In the genomic region with DNA sequence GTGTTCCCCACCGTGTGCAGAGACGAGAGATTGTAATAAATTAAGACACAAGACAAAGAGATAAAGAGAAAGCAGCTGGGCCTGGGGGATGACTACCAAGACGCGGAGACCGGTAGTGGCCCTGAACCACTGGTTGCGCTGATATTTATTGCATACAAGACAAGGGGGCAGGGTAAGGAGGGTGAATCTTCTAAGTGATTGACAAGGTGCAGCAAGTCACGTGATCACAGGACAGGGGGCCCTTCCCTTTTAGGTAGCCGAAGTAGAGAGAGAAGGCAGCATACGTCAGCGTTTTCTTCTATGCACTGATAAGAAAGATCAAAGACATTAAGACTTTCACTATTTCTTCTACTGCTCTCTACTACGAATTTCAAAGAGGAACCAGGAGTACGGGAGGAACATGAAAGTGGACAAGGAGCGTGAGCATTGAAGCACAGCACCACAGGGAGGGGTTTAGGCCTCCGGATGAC, we compare ENCODE assay signal across 12 cellular contexts. TPM values are rescaled to one million over a fixed set of nuclear protein-coding genes. Genes with fewer than 3 reads are reported as not detected.
A peak's percentile ranks its signal among the peaks of the same experiment; 100 is the strongest.
DNase-seq lines count a peak whose midpoint lies in the region; ATAC-seq and TF ChIP-seq lines count a peak whose summit lies in the region.
"Not testable (repeated sequence)": the region's sequence is repeated elsewhere in the genome, so short reads cannot be mapped to it uniquely, and the experiment has no call there.
"Had no signal": no experiment of that assay in that cellular context is flagged by ENCODE, and none has a peak within 500 bp of the region (broad histone marks: within the 10 kb centered on the region; RNA-seq: fewer than 3 reads in every experiment).

No MANE protein-coding gene starts in this region.

- H3K9me3 Mint-ChIP-seq in CD14-positive monocyte; activated T-helper 2 cell treated with anti-CD3 and anti-CD28 coated beads, Interferon-gamma antibody, Interleukin-2, Interleukin-4, amounts not matched to agents 10 μg/mL and 5 μg/mL and 100 μg/mL, durations not matched to agents 14 hours and 24 hours and 36 hours; dendritic cell treated with granulocyte-macrophage colony-stimulating factor and Interleukin-4, amounts not matched to agents 40 ng/mL and 50 ng/mL, for 4 days; natural killer cell treated with Interleukin-12 subunit alpha and Interleukin-12 subunit beta and Interleukin-15 and Interleukin-18, amount 100 ng/mL, for 72 hours: not testable (repeated sequence)

- H3K27ac Mint-ChIP-seq in CD14-positive monocyte = peak overlapping the region in 4 of 7 donors; percentile 31 to 79 (median 62)
- peak overlapping the region; percentile 85 for H3K27ac Mint-ChIP-seq in activated T-helper 2 cell treated with anti-CD3 and anti-CD28 coated beads, Interferon-gamma antibody, Interleukin-2, Interleukin-4, amounts not matched to agents 10 μg/mL and 5 μg/mL and 100 μg/mL, durations not matched to agents 14 hours and 24 hours and 36 hours
- peak overlapping the region; percentile 76 for H3K27ac Mint-ChIP-seq in dendritic cell treated with granulocyte-macrophage colony-stimulating factor and Interleukin-4, amounts not matched to agents 40 ng/mL and 50 ng/mL, for 4 days
- peak overlapping the region; percentile 42 to 59 for H3K27ac Mint-ChIP-seq in natural killer cell treated with Interleukin-12 subunit alpha and Interleukin-12 subunit beta and Interleukin-15 and Interleukin-18, amount 100 ng/mL, for 72 hours

- peak; percentile 42 for TF ChIP-seq POLR2A in GM19099 (IDR thresholded peaks at IDR 0.05; ENCODE audit: extremely low read depth, insufficient read length, low read depth)

- not testable (repeated sequence) for H3K36me3 Mint-ChIP-seq in CD14-positive monocyte; natural killer cell treated with Interleukin-12 subunit alpha and Interleukin-12 subunit beta and Interleukin-15 and Interleukin-18, amount 100 ng/mL, for 72 hours
- peaks cover 11% of the 10 kb centered on the region for H3K36me3 Mint-ChIP-seq in activated T-helper 2 cell treated with anti-CD3 and anti-CD28 coated beads, Interferon-gamma antibody, Interleukin-2, Interleukin-4, amounts not matched to agents 10 μg/mL and 5 μg/mL and 100 μg/mL, durations not matched to agents 14 hours and 24 hours and 36 hours (ENCODE audit: low read depth)
- peaks cover 11% of the 10 kb centered on the region for H3K36me3 Mint-ChIP-seq in dendritic cell treated with granulocyte-macrophage colony-stimulating factor and Interleukin-4, amounts not matched to agents 40 ng/mL and 50 ng/mL, for 4 days (ENCODE audit: low read depth)

- H3K27me3 Mint-ChIP-seq in CD14-positive monocyte (ENCODE audit: low read depth in 3 of 3); activated T-helper 2 cell treated with anti-CD3 and anti-CD28 coated beads, Interferon-gamma antibody, Interleukin-2, Interleukin-4, amounts not matched to agents 10 μg/mL and 5 μg/mL and 100 μg/mL, durations not matched to agents 14 hours and 24 hours and 36 hours (ENCODE audit: low read depth); dendritic cell treated with granulocyte-macrophage colony-stimulating factor and Interleukin-4, amounts not matched to agents 40 ng/mL and 50 ng/mL, for 4 days; natural killer cell treated with Interleukin-12 subunit alpha and Interleukin-12 subunit beta and Interleukin-15 and Interleukin-18, amount 100 ng/mL, for 72 hours: not testable (repeated sequence)

- DNase-seq in CD14-positive monocyte (ENCODE audit: low spot score); natural killer cell treated with Interleukin-12 subunit alpha and Interleukin-12 subunit beta and Interleukin-15 and Interleukin-18, amount 100 ng/mL, for 72 hours (ENCODE audit: low spot score): not testable (repeated sequence)
- DNase-seq in OCI-M1 (lab: John Stamatoyannopoulos, UW) = peak; percentile 93
- DNase-seq in activated CD4-positive, alpha-beta T cell treated with anti-CD3 and anti-CD28 coated beads for 48 hours = peak; percentile 60
- peak; percentile 71 for DNase-seq in activated T-helper 2 cell treated with anti-CD3 and anti-CD28 coated beads, Interferon-gamma antibody, Interleukin-2, Interleukin-4, amounts not matched to agents 10 μg/mL and 5 μg/mL and 100 μg/mL, durations not matched to agents 14 hours and 24 hours and 36 hours (ENCODE audit: low spot score)
- peak in 4 of 6 experiments; percentile 34 to 60 (median 54) for DNase-seq in stimulated activated naive CD4-positive, alpha-beta T cell (lab: John Stamatoyannopoulos, UW)

- H3K4me3 Mint-ChIP-seq in CD14-positive monocyte = peak overlapping the region; percentile 20 to 57
- H3K4me3 Mint-ChIP-seq in activated T-helper 2 cell treated with anti-CD3 and anti-CD28 coated beads, Interferon-gamma antibody, Interleukin-2, Interleukin-4, amounts not matched to agents 10 μg/mL and 5 μg/mL and 100 μg/mL, durations not matched to agents 14 hours and 24 hours and 36 hours (ENCODE audit: low read depth) = peak overlapping the region; percentile 66
- H3K4me3 Mint-ChIP-seq in dendritic cell treated with granulocyte-macrophage colony-stimulating factor and Interleukin-4, amounts not matched to agents 40 ng/mL and 50 ng/mL, for 4 days = peak overlapping the region; percentile 56
- H3K4me3 Mint-ChIP-seq in natural killer cell treated with Interleukin-12 subunit alpha and Interleukin-12 subunit beta and Interleukin-15 and Interleukin-18, amount 100 ng/mL, for 72 hours = peak overlapping the region; percentile 31

- TF ChIP-seq CTCF in CD14-positive monocyte (IDR thresholded peaks at IDR 0.05) = not testable (repeated sequence)

- peaks cover 60% of the 10 kb centered on the region for H3K4me1 Mint-ChIP-seq in CD14-positive monocyte
- H3K4me1 Mint-ChIP-seq in activated T-helper 2 cell treated with anti-CD3 and anti-CD28 coated beads, Interferon-gamma antibody, Interleukin-2, Interleukin-4, amounts not matched to agents 10 μg/mL and 5 μg/mL and 100 μg/mL, durations not matched to agents 14 hours and 24 hours and 36 hours (ENCODE audit: low read depth) = peaks cover 40% of the 10 kb centered on the region
- H3K4me1 Mint-ChIP-seq in dendritic cell treated with granulocyte-macrophage colony-stimulating factor and Interleukin-4, amounts not matched to agents 40 ng/mL and 50 ng/mL, for 4 days (ENCODE audit: low read depth) = peaks cover 73% of the 10 kb centered on the region
- H3K4me1 Mint-ChIP-seq in natural killer cell treated with Interleukin-12 subunit alpha and Interleukin-12 subunit beta and Interleukin-15 and Interleukin-18, amount 100 ng/mL, for 72 hours (ENCODE audit: low read depth in 2 of 2) = peaks cover 44 to 54% of the 10 kb centered on the region in 2 donors

- intact Hi-C loops in CD14-positive monocyte (cut with micrococcal nuclease); activated T-helper 2 cell treated with anti-CD3 and anti-CD28 coated beads, Interferon-gamma antibody, Interleukin-2, Interleukin-4, amounts not matched to agents 10 μg/mL and 5 μg/mL and 100 μg/mL, durations not matched to agents 14 hours and 24 hours and 36 hours (cut with micrococcal nuclease): not testable (repeated sequence)
- intact Hi-C loops in dendritic cell treated with granulocyte-macrophage colony-stimulating factor and Interleukin-4, amounts not matched to agents 40 ng/mL and 50 ng/mL, for 4 days (cut with micrococcal nuclease) = loop anchor here (10.0 kb wide), 1 partner anchor 48 kb away; a partner anchor contains a TSS

- not testable (repeated sequence) for ATAC-seq in natural killer cell treated with Interleukin-12 subunit alpha and Interleukin-12 subunit beta and Interleukin-15 and Interleukin-18, amount 100 ng/mL, for 72 hours

RNA-seq across cellular contexts. Expression of a gene that starts 3.5 kb away (rescaled TPM):
- polyA plus RNA-seq in CD14-positive monocyte = under 1 TPM; 0.35 to 0.44 TPM
- total RNA-seq in activated T-helper 2 cell treated with anti-CD3 and anti-CD28 coated beads, Interferon-gamma antibody, Interleukin-2, Interleukin-4, amounts not matched to agents 10 μg/mL and 5 μg/mL and 100 μg/mL, durations not matched to agents 14 hours and 24 hours and 36 hours = 45.7 and 47.7 TPM in 2 replicates
- total RNA-seq in natural killer cell treated with Interleukin-12 subunit alpha and Interleukin-12 subunit beta and Interleukin-15 and Interleukin-18, amount 100 ng/mL, for 72 hours = 10 to 100 TPM; 37.6 to 76.7 TPM

RNA-seq across cellular contexts. Expression of a gene that starts 3.7 kb away (rescaled TPM):
- 10 to 100 TPM; 32.1 to 40.5 TPM for polyA plus RNA-seq in CD14-positive monocyte
- total RNA-seq in activated T-helper 2 cell treated with anti-CD3 and anti-CD28 coated beads, Interferon-gamma antibody, Interleukin-2, Interleukin-4, amounts not matched to agents 10 μg/mL and 5 μg/mL and 100 μg/mL, durations not matched to agents 14 hours and 24 hours and 36 hours = 361 and 382 TPM in 2 replicates
- total RNA-seq in natural killer cell treated with Interleukin-12 subunit alpha and Interleukin-12 subunit beta and Interleukin-15 and Interleukin-18, amount 100 ng/mL, for 72 hours = 100 to 1,000 TPM; 240 to 419 TPM

RNA-seq across cellular contexts. Expression of a gene that starts 17.5 kb away (rescaled TPM):
- 10 to 100 TPM; 53.5 to 59.6 TPM for polyA plus RNA-seq in CD14-positive monocyte
- 57.6 and 64.9 TPM in 2 replicates for total RNA-seq in activated T-helper 2 cell treated with anti-CD3 and anti-CD28 coated beads, Interferon-gamma antibody, Interleukin-2, Interleukin-4, amounts not matched to agents 10 μg/mL and 5 μg/mL and 100 μg/mL, durations not matched to agents 14 hours and 24 hours and 36 hours
- 10 to 100 TPM; 58.1 to 87.0 TPM for total RNA-seq in natural killer cell treated with Interleukin-12 subunit alpha and Interleukin-12 subunit beta and Interleukin-15 and Interleukin-18, amount 100 ng/mL, for 72 hours

RNA-seq across cellular contexts. Expression of a gene that starts 19.3 kb away (rescaled TPM):
- 1 to 10 TPM; 3.6 to 5.6 TPM for polyA plus RNA-seq in CD14-positive monocyte
- total RNA-seq in activated T-helper 2 cell treated with anti-CD3 and anti-CD28 coated beads, Interferon-gamma antibody, Interleukin-2, Interleukin-4, amounts not matched to agents 10 μg/mL and 5 μg/mL and 100 μg/mL, durations not matched to agents 14 hours and 24 hours and 36 hours = 8.0 and 8.5 TPM in 2 replicates
- total RNA-seq in natural killer cell treated with Interleukin-12 subunit alpha and Interleukin-12 subunit beta and Interleukin-15 and Interleukin-18, amount 100 ng/mL, for 72 hours = 10 to 100 TPM in 1 of 2 donors, 1 to 10 TPM in 1; 6.7 to 13.0 TPM

RNA-seq across cellular contexts. Expression of a gene that starts 22.3 kb away (rescaled TPM):
- polyA plus RNA-seq in CD14-positive monocyte = not detected
- total RNA-seq in activated T-helper 2 cell treated with anti-CD3 and anti-CD28 coated beads, Interferon-gamma antibody, Interleukin-2, Interleukin-4, amounts not matched to agents 10 μg/mL and 5 μg/mL and 100 μg/mL, durations not matched to agents 14 hours and 24 hours and 36 hours = 0.25 TPM in 1 of 2 replicates, not detected in the other
- total RNA-seq in natural killer cell treated with Interleukin-12 subunit alpha and Interleukin-12 subunit beta and Interleukin-15 and Interleukin-18, amount 100 ng/mL, for 72 hours = not detected
- total RNA-seq: prostate gland, RPMI7951, upper lobe of right lung had no signal
- polyA plus RNA-seq: neural cell had no signal
